Comparison of ENCODE assay signal across 3 cellular contexts in genomic region chr2:55268288-55268906, GRCh38.
A peak's percentile ranks its signal among the peaks of the same experiment; 100 is the strongest.
TF ChIP-seq lines count a peak whose summit lies in the region.

No MANE protein-coding gene starts in this region.

TF ChIP-seq in A549, 52 proteins besides CTCF, POLR2A, EP300 and RAD21 (continues in another document):
- TF ChIP-seq SREBF2 (IDR thresholded peaks at IDR 0.05) (no peak), ESRRA (IDR thresholded peaks at IDR 0.05; ENCODE audit: borderline replicate concordance, low read length) (no peak), CEBPB (IDR thresholded peaks at IDR 0.05) (no peak), FOXS1 (CRISPR knock-in tag; IDR thresholded peaks at IDR 0.05) (no peak), BHLHE40 (IDR thresholded peaks at IDR 0.05; ENCODE audit: low read depth, low read length) (no peak), HES2 (IDR thresholded peaks at IDR 0.05) (no peak), RNF2 (IDR thresholded peaks at IDR 0.05; ENCODE audit: borderline replicate concordance, low read depth) (no peak), HMGXB4 (CRISPR knock-in tag; IDR thresholded peaks at IDR 0.05; ENCODE audit: borderline replicate concordance) (no peak), PBX3 (IDR thresholded peaks at IDR 0.05) (no peak), HOXB13 (CRISPR knock-in tag; IDR thresholded peaks at IDR 0.05; ENCODE audit: low read depth) (no peak), JUN (IDR thresholded peaks at IDR 0.05) (no peak), RFX5 (IDR thresholded peaks at IDR 0.05) (no peak), BCL3 (IDR thresholded peaks at IDR 0.05) (no peak), CHD4 (IDR thresholded peaks at IDR 0.05; ENCODE audit: borderline replicate concordance) (no peak), NR3C1 (IDR thresholded peaks at IDR 0.05) (no peak)

TF ChIP-seq in HEK293T, 16 proteins besides CTCF, POLR2A, EP300 and RAD21:
- TF ChIP-seq SP1 (IDR thresholded peaks at IDR 0.05) (no peak), FOXA1 (IDR thresholded peaks at IDR 0.05) (no peak), FOXM1 (IDR thresholded peaks at IDR 0.05; ENCODE audit: borderline replicate concordance) (no peak), CTBP1 (IDR thresholded peaks at IDR 0.05; ENCODE audit: borderline replicate concordance) (no peak), L3MBTL2 (conservative IDR thresholded peaks at IDR 0.05) (no peak), TARDBP (IDR thresholded peaks at IDR 0.05) (no peak), BHLHE40 (IDR thresholded peaks at IDR 0.05; ENCODE audit: borderline replicate concordance) (no peak), NFRKB (IDR thresholded peaks at IDR 0.05) (no peak), ARNT (IDR thresholded peaks at IDR 0.05) (no peak), SUZ12 (IDR thresholded peaks at IDR 0.05) (no peak), ZNF384 (IDR thresholded peaks at IDR 0.05) (no peak), ELF4 (IDR thresholded peaks at IDR 0.05) (no peak), FOXK2 (IDR thresholded peaks at IDR 0.05) (no peak), LEF1 (IDR thresholded peaks at IDR 0.05; ENCODE audit: borderline replicate concordance) (no peak), PKNOX1 (IDR thresholded peaks at IDR 0.05) (no peak), HDGF (IDR thresholded peaks at IDR 0.05; ENCODE audit: borderline replicate concordance) (no peak)

TF ChIP-seq in HepG2, 621 proteins besides CTCF, POLR2A, EP300 and RAD21 (continues in another document):
- TF ChIP-seq ZNF367 (CRISPR knock-in tag; IDR thresholded peaks at IDR 0.05; ENCODE audit: borderline replicate concordance), result no peak
- no peak for TF ChIP-seq SP4 (CRISPR knock-in tag; IDR thresholded peaks at IDR 0.05)
- TF ChIP-seq SNAPC4 (CRISPR knock-in tag; IDR thresholded peaks at IDR 0.05), result peak; percentile 8
- peak; percentile 55; the same call in 1 of the 2 replicates for TF ChIP-seq ZNF576 (CRISPR knock-in tag; IDR thresholded peaks at IDR 0.05)
- 0 out of 2 replicates have a peak, but pooled peaks have one; percentile 11 for TF ChIP-seq SIX4 (CRISPR knock-in tag; IDR thresholded peaks at IDR 0.05)
- no peak for TF ChIP-seq ZNF205 (CRISPR knock-in tag; IDR thresholded peaks at IDR 0.05)
- peak; percentile 12; the same call in 1 of the 2 replicates for TF ChIP-seq ELF3 (CRISPR knock-in tag; IDR thresholded peaks at IDR 0.05)
- no peak for TF ChIP-seq ZNF382 (CRISPR knock-in tag; IDR thresholded peaks at IDR 0.05; ENCODE audit: borderline replicate concordance)
- no peak for TF ChIP-seq REL (CRISPR knock-in tag; conservative IDR thresholded peaks at IDR 0.05)
- TF ChIP-seq RORA (CRISPR knock-in tag; IDR thresholded peaks at IDR 0.05), result 0 out of 2 replicates have a peak, but pooled peaks have one; percentile 15
- no peak for TF ChIP-seq SALL1 (CRISPR knock-in tag; IDR thresholded peaks at IDR 0.05)
- peak; percentile 21; the same call in 1 of the 2 replicates for TF ChIP-seq SIX1 (CRISPR knock-in tag; IDR thresholded peaks at IDR 0.05; ENCODE audit: borderline replicate concordance)
- TF ChIP-seq ZNF75D (CRISPR knock-in tag; IDR thresholded peaks at IDR 0.05; ENCODE audit: borderline replicate concordance), result no peak
- no peak for TF ChIP-seq NCOA5 (CRISPR knock-in tag; IDR thresholded peaks at IDR 0.05)
- no peak for TF ChIP-seq U2AF1 (optimal IDR thresholded peaks at IDR 0.05; ENCODE audit: low read depth, low read length)
- TF ChIP-seq RNF219 (CRISPR knock-in tag; IDR thresholded peaks at IDR 0.05), result peak; percentile 44
- TF ChIP-seq ZBTB39 (CRISPR knock-in tag; IDR thresholded peaks at IDR 0.05), result no peak
- no peak for TF ChIP-seq RFX3 (CRISPR knock-in tag; IDR thresholded peaks at IDR 0.05)
- TF ChIP-seq ZBTB40 (IDR thresholded peaks at IDR 0.05), result no peak
- no peak for TF ChIP-seq ZBTB40 (CRISPR knock-in tag; IDR thresholded peaks at IDR 0.05)
- TF ChIP-seq BCLAF1 (IDR thresholded peaks at IDR 0.05), result no peak
- no peak for TF ChIP-seq GPN1 (CRISPR knock-in tag; IDR thresholded peaks at IDR 0.05; ENCODE audit: borderline replicate concordance)
- no peak for TF ChIP-seq PRPF4 (IDR thresholded peaks at IDR 0.05; ENCODE audit: low read depth, low read length, poor library complexity, severe bottlenecking)
- TF ChIP-seq ZNF10 (CRISPR knock-in tag; IDR thresholded peaks at IDR 0.05; ENCODE audit: borderline replicate concordance, low read depth), result no peak
- TF ChIP-seq KLF6 (CRISPR knock-in tag; IDR thresholded peaks at IDR 0.05), result no peak
